8 cellular contexts compared by ENCODE assay signal in the genomic region with DNA sequence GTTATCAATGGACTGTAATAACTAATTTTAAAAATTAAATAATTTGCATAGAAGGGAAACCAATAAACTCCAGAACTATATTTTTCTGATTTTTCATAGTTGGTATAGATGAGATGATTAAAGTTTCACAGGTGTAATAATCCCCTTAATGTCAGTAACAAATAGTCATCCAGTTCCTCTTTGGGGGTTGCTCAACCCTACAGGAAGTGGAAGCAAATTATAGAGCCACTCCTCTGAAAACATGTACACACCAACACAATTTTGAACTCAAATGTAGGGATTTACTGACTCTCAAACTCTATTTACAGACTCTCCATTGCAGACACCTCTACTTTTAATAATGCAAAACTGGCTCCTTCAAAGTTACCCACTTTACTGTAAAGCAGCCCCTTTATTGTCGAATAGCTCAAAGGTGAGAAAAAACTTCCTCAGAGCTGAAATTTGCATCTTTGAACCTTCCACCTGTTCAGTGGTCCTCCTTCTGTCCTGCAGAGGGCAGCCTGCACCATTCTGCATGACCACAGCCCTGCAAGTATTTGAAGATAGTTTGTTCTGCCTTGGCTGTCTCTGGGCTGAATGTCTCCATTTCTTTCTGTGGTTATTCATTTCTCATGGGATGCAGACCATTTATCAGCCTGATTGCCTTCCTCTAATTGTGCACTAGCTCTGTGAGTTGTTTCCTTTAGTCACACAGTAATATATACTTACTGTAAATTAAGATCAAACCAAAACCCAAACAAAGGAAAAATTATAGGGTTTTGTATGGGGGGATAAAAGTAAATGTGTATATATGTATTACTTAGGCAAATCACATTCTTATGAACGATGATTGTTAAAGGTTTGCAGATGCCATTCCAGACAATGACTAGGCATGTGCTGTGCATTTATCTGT.
DNase-seq lines count a peak whose midpoint lies in the region; ATAC-seq, FAIRE-seq and TF ChIP-seq lines count a peak whose summit lies in the region.

No MANE protein-coding gene starts in this region.

- H3K27me3 Mint-ChIP-seq in astrocyte (ENCODE audit: low read depth, unreplicated experiment) = peaks cover 5% of the 10 kb centered on the region

- DNase-seq in EH (ENCODE audit: low read depth) = peak; percentile 41
- peak; percentile 56 for DNase-seq in GM20000 (ENCODE audit: low spot score)
- peak; percentile 48 for DNase-seq in astrocyte (ENCODE audit: low read depth)
- peak; percentile 80 for DNase-seq in hepatocyte (ENCODE audit: low spot score)
- DNase-seq in skeletal muscle cell (ENCODE audit: low read depth) = peak; percentile 33
- no peak for DNase-seq in omental fat pad (ENCODE audit: low spot score)

- H2AFZ ChIP-seq in OCI-LY3 (ENCODE audit: low read depth, low read length) = no peak overlapping the region
- no peak overlapping the region for H2AFZ ChIP-seq in astrocyte (ENCODE audit: low read depth, low read length)
- H2AFZ ChIP-seq in hepatocyte = no peak overlapping the region

- no peaks in the 10 kb centered on the region for H3K4me1 Mint-ChIP-seq in astrocyte (ENCODE audit: low read depth, unreplicated experiment)

- H3K9ac ChIP-seq in OCI-LY3 (ENCODE audit: low read length) = no peak overlapping the region
- H3K9ac ChIP-seq in astrocyte (ENCODE audit: low read length) = no peak overlapping the region

- no peaks in the 10 kb centered on the region for H3K9me3 ChIP-seq in OCI-LY3 (ENCODE audit: insufficient read depth, low read length)
- H3K9me3 ChIP-seq in astrocyte (ENCODE audit: insufficient read depth, low read depth, low read length) = no peaks in the 10 kb centered on the region
- H3K9me3 ChIP-seq in hepatocyte (ENCODE audit: low read depth) = no peaks in the 10 kb centered on the region

- H3K27me3 ChIP-seq in OCI-LY3 (ENCODE audit: low read depth, low read length) (no peaks in the 10 kb centered on the region), astrocyte (ENCODE audit: insufficient read depth, low read length) (no peaks in the 10 kb centered on the region), hepatocyte (no peaks in the 10 kb centered on the region)

- H3K36me3 ChIP-seq in OCI-LY3 (replicated peaks; ENCODE audit: low read depth, low read length) = no peaks in the 10 kb centered on the region
- H3K36me3 ChIP-seq in astrocyte (ENCODE audit: insufficient read depth, low read length) = no peaks in the 10 kb centered on the region
- no peaks in the 10 kb centered on the region for H3K36me3 ChIP-seq in hepatocyte (replicated peaks; ENCODE audit: insufficient read depth, low read depth)

- no peak overlapping the region for H3K4me3 ChIP-seq in OCI-LY3 (ENCODE audit: low read length)
- no peak overlapping the region for H3K4me3 ChIP-seq in astrocyte (ENCODE audit: insufficient read depth, low read depth, low read length)
- no peak overlapping the region for H3K4me3 ChIP-seq in hepatocyte
- no peak overlapping the region for H3K4me3 ChIP-seq in skeletal muscle cell (ENCODE audit: low read depth, low read length)

- H3K79me2 ChIP-seq in OCI-LY3 (ENCODE audit: low read length) = no peaks in the 10 kb centered on the region
- H3K79me2 ChIP-seq in astrocyte (ENCODE audit: insufficient read depth, low read length) = no peaks in the 10 kb centered on the region
- H3K79me2 ChIP-seq in hepatocyte = no peaks in the 10 kb centered on the region

- H3K27ac ChIP-seq in OCI-LY3 (ENCODE audit: low read length) (no peak overlapping the region), astrocyte (ENCODE audit: low read depth, low read length) (no peak overlapping the region), hepatocyte (no peak overlapping the region)

- no peaks in the 10 kb centered on the region for H3K9me3 Mint-ChIP-seq in astrocyte (ENCODE audit: unreplicated experiment)

- peak; percentile 90 for ATAC-seq in HG03469 (IDR thresholded peaks at IDR 0.05; ENCODE audit: unreplicated experiment)
- ATAC-seq in omental fat pad (ENCODE audit: low FRiP score) = no peak

- H3K27ac Mint-ChIP-seq in astrocyte (ENCODE audit: unreplicated experiment) = no peak overlapping the region

- no peak overlapping the region for H3K4me2 ChIP-seq in OCI-LY3 (ENCODE audit: low read length)
- no peak overlapping the region for H3K4me2 ChIP-seq in astrocyte (ENCODE audit: low read length)
- H3K4me2 ChIP-seq in hepatocyte = no peak overlapping the region

- no peaks in the 10 kb centered on the region for H3K36me3 Mint-ChIP-seq in astrocyte (ENCODE audit: low read depth, unreplicated experiment)

- no peaks in the 10 kb centered on the region for H3K4me1 ChIP-seq in OCI-LY3 (ENCODE audit: low read length)
- H3K4me1 ChIP-seq in astrocyte (ENCODE audit: insufficient read depth, low read length) = no peaks in the 10 kb centered on the region
- peaks cover 3% of the 10 kb centered on the region for H3K4me1 ChIP-seq in hepatocyte (ENCODE audit: insufficient read depth)

- H3K9me2 ChIP-seq in hepatocyte (replicated peaks; ENCODE audit: insufficient read depth) = no peaks in the 10 kb centered on the region

- FAIRE-seq in astrocyte (lab: Jason Lieb, UNC) = no peak

- no peaks in the 10 kb centered on the region for H4K20me1 ChIP-seq in OCI-LY3 (ENCODE audit: insufficient read depth, low read length)
- H4K20me1 ChIP-seq in astrocyte (ENCODE audit: insufficient read depth, low read length) = no peaks in the 10 kb centered on the region
- no peaks in the 10 kb centered on the region for H4K20me1 ChIP-seq in hepatocyte (ENCODE audit: insufficient read depth, poor library complexity, severe bottlenecking)

- TF ChIP-seq CTCF in GM20000 (IDR thresholded peaks at IDR 0.05; ENCODE audit: extremely low read depth, missing control alignments) (peak; percentile 77), OCI-LY3 (IDR thresholded peaks at IDR 0.05; ENCODE audit: low read depth, low read length) (peak; percentile 54), astrocyte (IDR thresholded peaks at IDR 0.05; ENCODE audit: insufficient read depth, low read depth, low read length) (peak; percentile 72), hepatocyte (IDR thresholded peaks at IDR 0.05; ENCODE audit: poor library complexity) (peak; percentile 89), omental fat pad (IDR thresholded peaks at IDR 0.05) (no peak)

- WGBS in hepatocyte (ENCODE audit: low lambda C conversion rate, missing lambda C conversion rate) = 34% methylated on average over 2 of the region's 2 CpGs

- no peak overlapping the region for H3K4me3 Mint-ChIP-seq in astrocyte (ENCODE audit: unreplicated experiment)

Comparison
In these comparisons a context has a peak if more than half of its experiments do, and no peak if none do; other contexts are left out.
1. CTCF ChIP-seq: peak in GM20000 (single experiment), OCI-LY3 (single experiment), astrocyte (single experiment) and hepatocyte (single experiment); none in omental fat pad (0 of 3).